20 cellular contexts compared by ENCODE assay signal in the genomic region with DNA sequence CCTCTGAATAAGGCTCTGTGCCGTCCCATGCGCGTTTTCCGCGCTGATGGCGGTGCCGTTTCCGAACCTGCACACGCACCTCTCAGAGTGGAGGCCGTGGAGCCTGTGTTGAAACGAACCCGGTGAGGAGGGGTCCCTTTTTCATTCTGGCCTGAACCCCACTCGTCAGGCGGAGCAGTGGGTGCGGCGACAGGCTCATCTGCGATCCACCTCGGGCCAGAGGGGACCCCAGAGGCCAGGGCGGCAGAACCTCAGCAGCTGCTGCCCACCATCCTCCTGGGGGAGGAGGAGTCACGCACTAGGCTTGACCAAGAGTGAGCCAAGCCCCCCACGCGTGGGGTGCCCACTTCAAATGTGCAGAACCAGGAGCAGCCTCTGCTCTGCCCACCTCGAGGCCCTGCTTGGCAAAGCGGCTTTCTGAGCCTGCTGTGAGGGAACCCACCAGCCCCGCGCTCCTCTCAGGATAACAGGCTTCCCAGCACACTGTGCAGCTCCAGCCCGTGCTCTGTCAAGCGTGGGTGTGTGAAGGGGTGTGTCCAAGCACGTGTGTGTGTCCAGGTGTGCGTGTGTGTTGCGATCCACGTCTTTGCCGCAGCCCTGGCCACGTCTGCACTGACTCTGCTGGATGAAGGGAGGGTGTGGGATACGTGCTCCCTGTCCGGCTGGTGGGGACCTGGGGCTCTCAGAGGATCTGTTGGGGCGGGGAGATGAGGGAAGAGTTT. TPM values are rescaled to one million over a fixed set of nuclear protein-coding genes. Genes with fewer than 3 reads are reported as not detected.
A peak's percentile ranks its signal among the peaks of the same experiment; 100 is the strongest.
DNase-seq lines count a peak whose midpoint lies in the region; ATAC-seq and TF ChIP-seq lines count a peak whose summit lies in the region.
"Had no signal": no experiment of that assay in that cellular context is flagged by ENCODE, and none has a peak within 500 bp of the region (broad histone marks: within the 10 kb centered on the region; RNA-seq: fewer than 3 reads in every experiment).

No MANE protein-coding gene starts in this region.

- CTCF ChIA-PET in HEK293 (lab: Yijun Ruan, JAX): no interaction called here

- TF ChIP-seq CTCF in HEK293 (tag by site-specific recombination; IDR thresholded peaks at IDR 0.05): no peak
- TF ChIP-seq CTCF in body of pancreas (IDR thresholded peaks at IDR 0.05): no peak
- TF ChIP-seq CTCF in thoracic aorta (IDR thresholded peaks at IDR 0.05): no peak
- TF ChIP-seq CTCF in GM13976 (IDR thresholded peaks at IDR 0.05; ENCODE audit: borderline replicate concordance, control extremely low read depth, extremely low read depth, insufficient read depth, missing control alignments): no peak

- no peak for TF ChIP-seq POLR2A in body of pancreas (IDR thresholded peaks at IDR 0.05)

- intact Hi-C loops in body of pancreas (cut with DNase I): no loop called here
- intact Hi-C loops in head of caudate nucleus (cut with DNase I): no loop called here

- ATAC-seq in body of pancreas (no peak), thoracic aorta (ENCODE audit: insufficient number of reproducible peaks, low FRiP score, low read depth) (no peak)

- 79 to 91% methylated on average over 20 to 37 of the region's 37 CpGs for WGBS in body of pancreas, 2 donors

- no peak overlapping the region for H3K4me3 ChIP-seq in HEK293 (ENCODE audit: low read depth, low read length)
- no peak overlapping the region for H3K4me3 ChIP-seq in body of pancreas
- peak overlapping the region; percentile 49 for H3K4me3 ChIP-seq in thoracic aorta

- H3K27ac ChIP-seq in HEK293 (ENCODE audit: extremely low read depth, low read depth, low read length): no peak overlapping the region
- H3K27ac ChIP-seq in body of pancreas: peak overlapping the region; percentile 32 to 96 (median 72)
- peak overlapping the region; percentile 52 for H3K27ac ChIP-seq in layer of hippocampus (ENCODE audit: low read depth, low read length)
- peak overlapping the region; percentile 96 to 97 for H3K27ac ChIP-seq in thoracic aorta
- H3K27ac ChIP-seq: KMS-11 had no signal

- H3K4me1 ChIP-seq in HEK293 (ENCODE audit: control insufficient read depth, insufficient read depth, low read length) (no peaks in the 10 kb centered on the region; the same call in 1 of the 2 replicates), body of pancreas (peaks cover 96% of the 10 kb centered on the region), thoracic aorta (ENCODE audit: control insufficient read depth in 1 of 2, low read depth in 2 of 2) (peaks cover 37 to 93% of the 10 kb centered on the region in 2 donors)

- H3K36me3 ChIP-seq in HEK293 (ENCODE audit: control insufficient read depth in 2 of 2, insufficient read depth in 1 of 2, low read length in 2 of 2) (no peaks in the 10 kb centered on the region), body of pancreas (replicated peaks in 1 of 2; ENCODE audit: insufficient read depth in 1 of 2, low read depth in 2 of 2) (no peaks in the 10 kb centered on the region), thoracic aorta (no peaks in the 10 kb centered on the region)

- no peak for DNase-seq in body of pancreas
- DNase-seq in thoracic aorta (ENCODE audit: low spot score): no peak
- DNase-seq in D341Med (ENCODE audit: low spot score): no peak
- DNase-seq in GM13976 (ENCODE audit: low spot score): no peak
- DNase-seq in stimulated activated naive CD4-positive, alpha-beta T cell treated with Interleukin-2 at 50 U/mL for 16 hours (lab: John Stamatoyannopoulos, UW): no peak
- DNase-seq in head of caudate nucleus: no peak
- DNase-seq: C1 segment of cervical spinal cord, GF-D8, NCI-H1048, NCI-H146, NCI-H2081, NCI-H82 had no signal

- H3K9me3 ChIP-seq in HEK293 (ENCODE audit: control insufficient read depth, insufficient read depth, low read depth, low read length) (no peaks in the 10 kb centered on the region), body of pancreas (no peaks in the 10 kb centered on the region), thoracic aorta (no peaks in the 10 kb centered on the region)

- POLR2A ChIA-PET in HEK293 (lab: Yijun Ruan, JAX): no interaction called here

- H3K27me3 ChIP-seq in body of pancreas: no peaks in the 10 kb centered on the region
- peaks cover 6% of the 10 kb centered on the region for H3K27me3 ChIP-seq in layer of hippocampus (ENCODE audit: control insufficient read depth, insufficient read depth, low read length)
- no peaks in the 10 kb centered on the region for H3K27me3 ChIP-seq in thoracic aorta (replicated peaks; ENCODE audit: insufficient read depth)

- in situ Hi-C loops in GM13976 (cut with MboI; ENCODE audit: low sequenced_read_pairs, unreplicated experiment): no loop called here

TF ChIP-seq in HEK293, 187 proteins besides CTCF, POLR2A, EP300 and RAD21:
- no peak for TF ChIP-seq ZNF48 (tag by site-specific recombination; IDR thresholded peaks at IDR 0.05)
- peak; percentile 29; the same call in 1 of the 2 replicates for TF ChIP-seq KLF9 (tag by site-specific recombination; IDR thresholded peaks at IDR 0.05; ENCODE audit: low read depth)
- TF ChIP-seq ZFHX2 (tag by site-specific recombination; conservative IDR thresholded peaks at IDR 0.05): peak; percentile 44; the same call in 1 of the 2 replicates
- no peak for TF ChIP-seq RBAK (tag by site-specific recombination; IDR thresholded peaks at IDR 0.05)

RNA-seq across cellular contexts. Expression of gene PRDM16, which starts 6.8 kb away (rescaled TPM):
- total RNA-seq in body of pancreas (10 to 100 TPM; 15.2 to 16.6 TPM), thoracic aorta (10 to 100 TPM; 68.9 to 85.4 TPM)
- total RNA-seq: M059J had no signal

RNA-seq across cellular contexts. Expression of gene ACTRT2, which starts 54.6 kb away (rescaled TPM):
- total RNA-seq in body of pancreas: not detected
- total RNA-seq in thoracic aorta: not detected
- total RNA-seq: A673, Daoy, H4, M059J, NCI-H460 had no signal
